2 cellular contexts compared by ENCODE assay signal in genomic region chr2:66070717-66071602, GRCh38.
TF ChIP-seq lines count a peak whose summit lies in the region.

No MANE protein-coding gene starts in this region.

TF ChIP-seq in HepG2, 621 proteins besides CTCF, POLR2A, EP300 and RAD21 (continued from another document):
- TF ChIP-seq ZNF800 (CRISPR knock-in tag; IDR thresholded peaks at IDR 0.05): no peak

TF ChIP-seq in SK-N-SH treated with all-trans-retinoic acid at 6 μM for 48 hours, 23 proteins besides CTCF, POLR2A, EP300 and RAD21 (continued from another document):
- TF ChIP-seq PATZ1 (CRISPR knock-in tag; IDR thresholded peaks at IDR 0.05; ENCODE audit: borderline replicate concordance) (peak; percentile 99), ARNTL (CRISPR knock-in tag; IDR thresholded peaks at IDR 0.05; ENCODE audit: borderline replicate concordance, low read depth) (peak; percentile 89), GLIS3 (CRISPR knock-in tag; IDR thresholded peaks at IDR 0.05) (peak; percentile 98), POU6F1 (CRISPR knock-in tag; IDR thresholded peaks at IDR 0.05; ENCODE audit: borderline replicate concordance, low read depth) (peak; percentile 99; the same call in 1 of the 2 replicates), ISL1 (CRISPR knock-in tag; IDR thresholded peaks at IDR 0.05) (peak; percentile 100), ZNF565 (CRISPR knock-in tag; conservative IDR thresholded peaks at IDR 0.05; ENCODE audit: low read depth) (peak; percentile 92), CREB5 (CRISPR knock-in tag; IDR thresholded peaks at IDR 0.05; ENCODE audit: low read depth) (peak; percentile 99), CSRNP3 (CRISPR knock-in tag; IDR thresholded peaks at IDR 0.05) (peak; percentile 100), TSHZ2 (CRISPR knock-in tag; IDR thresholded peaks at IDR 0.05) (peak; percentile 100), TCF4 (CRISPR knock-in tag; IDR thresholded peaks at IDR 0.05; ENCODE audit: borderline replicate concordance) (peak; percentile 100), ZNF70 (CRISPR knock-in tag; IDR thresholded peaks at IDR 0.05) (peak; percentile 69), PPARA (CRISPR knock-in tag; IDR thresholded peaks at IDR 0.05; ENCODE audit: borderline replicate concordance) (peak; percentile 70; the same call in 1 of the 2 replicates), ZFP3 (CRISPR knock-in tag; IDR thresholded peaks at IDR 0.05) (peak; percentile 88), ZC3H10 (CRISPR knock-in tag; IDR thresholded peaks at IDR 0.05) (peak; percentile 63; the same call in 1 of the 2 replicates), SNAI2 (CRISPR knock-in tag; IDR thresholded peaks at IDR 0.05) (peak; percentile 94; the same call in 1 of the 2 replicates), ESRRG (CRISPR knock-in tag; IDR thresholded peaks at IDR 0.05) (peak; percentile 99)
